In the genomic region with DNA sequence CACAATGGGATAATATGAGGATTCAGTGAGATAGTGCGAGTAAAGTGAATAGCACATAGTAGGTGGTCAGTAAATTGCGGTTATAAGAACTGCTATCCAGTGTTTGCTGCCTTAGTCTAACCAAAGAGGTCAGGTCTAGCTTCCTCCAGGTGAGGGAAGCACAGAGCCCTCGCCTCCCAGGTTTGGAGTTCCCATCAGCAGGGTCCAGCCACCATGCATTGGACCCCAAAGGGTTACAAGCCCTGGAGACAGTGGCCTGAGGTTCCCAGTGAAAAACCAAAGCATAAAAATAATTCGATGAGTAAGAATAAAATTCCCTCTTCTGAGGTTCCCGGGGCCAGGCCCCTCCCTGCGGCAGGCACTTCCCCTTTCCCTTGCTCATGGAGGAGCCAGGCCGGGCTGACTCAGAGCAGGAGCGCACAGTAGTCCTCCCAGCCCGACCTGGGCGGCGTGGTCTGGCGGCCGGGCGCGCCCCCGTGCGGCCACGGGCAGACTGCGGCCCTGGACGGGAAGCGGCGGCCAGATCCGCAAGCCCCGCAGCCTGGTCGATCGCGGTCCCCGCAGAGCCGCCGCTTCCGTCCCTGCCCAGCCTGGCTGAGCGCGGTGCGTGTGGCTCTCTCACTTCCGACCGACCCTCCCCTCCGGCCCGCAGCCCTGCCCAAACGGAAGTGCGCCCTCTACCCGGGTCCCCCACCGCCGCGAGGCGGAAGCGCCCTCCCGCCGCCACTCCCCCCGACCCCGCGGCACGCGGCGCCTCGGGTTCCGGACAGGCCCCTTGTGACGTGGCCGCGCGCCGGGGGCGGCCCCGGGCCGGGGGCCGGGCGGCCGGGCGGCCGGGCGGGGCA, we compare ENCODE assay signal across 8 cellular contexts. TPM values are rescaled to one million over a fixed set of nuclear protein-coding genes. Genes with fewer than 3 reads are reported as not detected.
DNase-seq lines count a peak whose midpoint lies in the region; ATAC-seq lines count a peak whose summit lies in the region.

Gene SLC39A13 (plus strand): TSS at position 845 of the 845 bp plus-strand sequence. CDS start 1,505 bp downstream, outside the sequence.

- peak; percentile 75 for ATAC-seq in GM21360 (IDR thresholded peaks at IDR 0.05; ENCODE audit: unreplicated experiment)
- peak; percentile 80 for ATAC-seq in memory B cell (ENCODE audit: low read depth)

- CTCF ChIA-PET in activated CD8-positive, alpha-beta memory T cell treated with anti-CD3 and anti-CD28 coated beads for 36 hours (lab: Charles Lee), result interaction anchor here (0.8 to 1.7 kb wide), 6 partner anchors 9 to 143 kb away, joined by 3 to 9 read pairs (median 4); partner anchors contain the start of gene PSMC3

- peak within 1 kb of the TSS; percentile 99 for H3K27ac Mint-ChIP-seq in memory B cell

- no peaks in the 10 kb centered on the region for H3K27me3 Mint-ChIP-seq in memory B cell

- POLR2A ChIA-PET in activated CD8-positive, alpha-beta memory T cell treated with anti-CD3 and anti-CD28 coated beads for 36 hours (lab: Charles Lee), result interaction anchor here (1.0 to 1.5 kb wide), 3 partner anchors 10 to 18 kb away, joined by 3 to 8 read pairs (median 4); partner anchors contain the start of gene PSMC3

- H3K4me3 Mint-ChIP-seq in memory B cell, result peak within 1 kb of the TSS; percentile 100

- DNase-seq in COR-L47 (lab: John Stamatoyannopoulos, UW) (peak; percentile 94), HT-29 (ENCODE audit: low spot score) (peak; percentile 94), NOMO-1 (lab: John Stamatoyannopoulos, UW; ENCODE audit: unreplicated experiment in 2 of 2) (peak; percentile 99), memory B cell (ENCODE audit: low spot score in 2 of 2) (peak; percentile 97 to 99)
- DNase-seq in effector CD8-positive, alpha-beta T cell (lab: John Stamatoyannopoulos, UW), result peak; percentile 79
- peak; percentile 84 for DNase-seq in stimulated activated CD8-positive, alpha-beta memory T cell treated with anti-CD3 and anti-CD28 coated beads, Interleukin-12 subunit alpha, Interleukin-12 subunit beta, amount 100 ng/mL, for 1 hour (ENCODE audit: low read depth)

- no peaks in the 10 kb centered on the region for H3K9me3 Mint-ChIP-seq in memory B cell

- H3K36me3 Mint-ChIP-seq in memory B cell, result no peaks in the 10 kb centered on the region

- peaks cover 25% of the 10 kb centered on the region for H3K4me1 Mint-ChIP-seq in memory B cell

RNA-seq across cellular contexts. Expression of gene SLC39A13, which starts in this region (rescaled TPM):
- 56.0 and 67.0 TPM in 2 replicates for total RNA-seq in HT-29 (2014; rRNA removed; shearing (Covaris generic))
- total RNA-seq in activated CD8-positive, alpha-beta memory T cell treated with anti-CD3 and anti-CD28 coated beads for 36 hours, result 10 to 100 TPM; 17.3 to 19.2 TPM

Comparison
In these comparisons a context has a peak if more than half of its experiments do, and no peak if none do; other contexts are left out.
1. Peak in every context shown above with its lines: DNase-seq and ATAC-seq.